ENCODE assay signal across 9 cellular contexts in genomic region chr12:46831335-46832083, GRCh38. TPM values are rescaled to one million over a fixed set of nuclear protein-coding genes. Genes with fewer than 3 reads are reported as not detected.
A peak's percentile ranks its signal among the peaks of the same experiment; 100 is the strongest.
DNase-seq lines count a peak whose midpoint lies in the region; ATAC-seq and TF ChIP-seq lines count a peak whose summit lies in the region.
"Had no signal": no experiment of that assay in that cellular context is flagged by ENCODE, and none has a peak within 500 bp of the region (broad histone marks: within the 10 kb centered on the region; RNA-seq: fewer than 3 reads in every experiment).

No MANE protein-coding gene starts in this region.

- no peak overlapping the region for H3K27ac ChIP-seq in ectodermal cell (ENCODE audit: insufficient read depth, low read depth, low read length, poor library complexity, severe bottlenecking)
- no peak overlapping the region for H3K27ac ChIP-seq in lower lobe of right lung

- TF ChIP-seq CTCF in lower lobe of right lung (IDR thresholded peaks at IDR 0.05): no peak
- no peak for TF ChIP-seq CTCF in type B pancreatic cell (conservative IDR thresholded peaks at IDR 0.05)

- H3K27me3 ChIP-seq in ectodermal cell (ENCODE audit: control insufficient read depth, insufficient read depth, low read length, poor library complexity, severe bottlenecking) (peaks cover 56% of the 10 kb centered on the region), lower lobe of right lung (ENCODE audit: low read depth) (peaks cover 62% of the 10 kb centered on the region)

- H3K9me3 ChIP-seq in ectodermal cell (ENCODE audit: control insufficient read depth, low read length): no peaks in the 10 kb centered on the region
- H3K9me3 ChIP-seq in lower lobe of right lung: no peaks in the 10 kb centered on the region

- no peaks in the 10 kb centered on the region for H3K36me3 Mint-ChIP-seq in activated CD8-positive, alpha-beta memory T cell treated with anti-CD3 and anti-CD28 coated beads, Interleukin-2, amount 10 ng/mL, durations not matched to agents 7 days and 5 days
- no peaks in the 10 kb centered on the region for H3K36me3 Mint-ChIP-seq in type B pancreatic cell

- intact Hi-C loops in lower lobe of right lung (cut with DNase I): no loop called here

- H3K36me3 ChIP-seq in ectodermal cell (ENCODE audit: control insufficient read depth, insufficient read depth, low read length) (no peaks in the 10 kb centered on the region), lower lobe of right lung (no peaks in the 10 kb centered on the region)

- no peak overlapping the region for H3K4me3 Mint-ChIP-seq in activated CD8-positive, alpha-beta memory T cell treated with anti-CD3 and anti-CD28 coated beads, Interleukin-2, amount 10 ng/mL, durations not matched to agents 7 days and 5 days
- peak overlapping the region; percentile 84 for H3K4me3 Mint-ChIP-seq in type B pancreatic cell

- CTCF ChIA-PET in activated CD8-positive, alpha-beta memory T cell treated with anti-CD3 and anti-CD28 coated beads, Interleukin-2, amount 10 ng/mL, durations not matched to agents 7 days and 5 days (lab: Charles Lee): no interaction called here

- H3K4me1 Mint-ChIP-seq in activated CD8-positive, alpha-beta memory T cell treated with anti-CD3 and anti-CD28 coated beads, Interleukin-2, amount 10 ng/mL, durations not matched to agents 7 days and 5 days: peaks cover 5% of the 10 kb centered on the region
- peaks cover 9% of the 10 kb centered on the region for H3K4me1 Mint-ChIP-seq in type B pancreatic cell (ENCODE audit: unreplicated experiment)

- no peaks in the 10 kb centered on the region for H3K9me3 Mint-ChIP-seq in activated CD8-positive, alpha-beta memory T cell treated with anti-CD3 and anti-CD28 coated beads, Interleukin-2, amount 10 ng/mL, durations not matched to agents 7 days and 5 days (ENCODE audit: low read depth)
- H3K9me3 Mint-ChIP-seq in type B pancreatic cell: no peaks in the 10 kb centered on the region

- peaks cover 78% of the 10 kb centered on the region for H3K27me3 Mint-ChIP-seq in activated CD8-positive, alpha-beta memory T cell treated with anti-CD3 and anti-CD28 coated beads, Interleukin-2, amount 10 ng/mL, durations not matched to agents 7 days and 5 days
- H3K27me3 Mint-ChIP-seq in type B pancreatic cell: peaks cover 84% of the 10 kb centered on the region

- DNase-seq in activated CD8-positive, alpha-beta memory T cell treated with anti-CD3 and anti-CD28 coated beads for 24 hours: peak; percentile 55
- no peak for DNase-seq in activated CD8-positive, alpha-beta memory T cell treated with anti-CD3 and anti-CD28 coated beads, Interleukin-2, amount 10 ng/mL, durations not matched to agents 7 days and 5 days
- DNase-seq in lower lobe of right lung: peak; percentile 46
- no peak for DNase-seq in type B pancreatic cell (ENCODE audit: extremely low spot score, unreplicated experiment)
- DNase-seq in NCI-H2227 treated with DMSO at 0.1 percent for 48 hours (lab: John Stamatoyannopoulos, UW): no peak
- no peak for DNase-seq in COR-L47 (lab: John Stamatoyannopoulos, UW)

- WGBS in ectodermal cell, 2 experiments: 5 to 7% methylated on average over 50 to 52 of the region's 52 CpGs

- H3K4me3 ChIP-seq in ectodermal cell (ENCODE audit: insufficient read depth, low read depth, low read length): peak overlapping the region; percentile 43
- peak overlapping the region; percentile 44 for H3K4me3 ChIP-seq in lower lobe of right lung

- no peak overlapping the region for H3K27ac Mint-ChIP-seq in activated CD8-positive, alpha-beta memory T cell treated with anti-CD3 and anti-CD28 coated beads, Interleukin-2, amount 10 ng/mL, durations not matched to agents 7 days and 5 days
- H3K27ac Mint-ChIP-seq in type B pancreatic cell: no peak overlapping the region

- peaks cover 8% of the 10 kb centered on the region for H3K4me1 ChIP-seq in ectodermal cell (ENCODE audit: control insufficient read depth, insufficient read depth, low read length)
- H3K4me1 ChIP-seq in lower lobe of right lung: peaks cover 16% of the 10 kb centered on the region

- ATAC-seq in activated CD8-positive, alpha-beta memory T cell treated with anti-CD3 and anti-CD28 coated beads, Interleukin-2, amount 10 ng/mL, durations not matched to agents 7 days and 5 days: no peak
- peak; percentile 47 to 49 for ATAC-seq in lower lobe of right lung
- no peak for ATAC-seq in GM19397 (IDR thresholded peaks at IDR 0.05; ENCODE audit: unreplicated experiment)

RNA-seq across cellular contexts. Expression of gene SLC38A4, which starts 5.7 kb away (rescaled TPM):
- total RNA-seq in activated CD8-positive, alpha-beta memory T cell treated with anti-CD3 and anti-CD28 coated beads, Interleukin-2, amount 10 ng/mL, durations not matched to agents 7 days and 5 days: not detected
- polyA plus RNA-seq in ectodermal cell (2013, experiment 1 of 4): 6.8 TPM
- polyA plus RNA-seq in ectodermal cell (2013, experiment 2 of 4): 8.8 TPM
- 6.1 TPM for polyA plus RNA-seq in ectodermal cell (2013, experiment 3 of 4)
- 6.1 TPM for polyA plus RNA-seq in ectodermal cell (2013, experiment 4 of 4)
- 1.1 TPM for total RNA-seq in lower lobe of right lung
- 11.8 and 14.4 TPM in 2 replicates for total RNA-seq in type B pancreatic cell (ENCODE audit: low replicate concordance)
- total RNA-seq: T-helper 2 cell treated with Interferon-gamma antibody and Interleukin-4, amounts not matched to agents 100 ng/mL and 5 ng/mL, for 36 hours had no signal

Comparison
In these comparisons a context has a peak if more than half of its experiments do, and no peak if none do; other contexts are left out.
1. DNase-seq: peak in activated CD8-positive, alpha-beta memory T cell treated with anti-CD3 and anti-CD28 coated beads for 24 hours (single experiment) and lower lobe of right lung (single experiment); none in activated CD8-positive, alpha-beta memory T cell treated with anti-CD3 and anti-CD28 coated beads, Interleukin-2, amount 10 ng/mL, durations not matched to agents 7 days and 5 days (single experiment), type B pancreatic cell (single experiment), NCI-H2227 treated with DMSO at 0.1 percent for 48 hours (single experiment) and COR-L47 (single experiment).
2. ATAC-seq: peak in lower lobe of right lung (2 of 2); none in activated CD8-positive, alpha-beta memory T cell treated with anti-CD3 and anti-CD28 coated beads, Interleukin-2, amount 10 ng/mL, durations not matched to agents 7 days and 5 days (single experiment) and GM19397 (single experiment).